11 cellular contexts compared by ENCODE assay signal in genomic region chr10:30510932-30511700, GRCh38.
DNase-seq lines count a peak whose midpoint lies in the region; ATAC-seq, FAIRE-seq and TF ChIP-seq lines count a peak whose summit lies in the region.
"Had no signal": no experiment of that assay in that cellular context is flagged by ENCODE, and none has a peak within 500 bp of the region (broad histone marks: within the 10 kb centered on the region; RNA-seq: fewer than 3 reads in every experiment).

No MANE protein-coding gene starts in this region.

- H3K4me2 ChIP-seq in GM23248 (ENCODE audit: unreplicated experiment) = peak overlapping the region; percentile 48

- H3K27me3 ChIP-seq in GM23248 (replicated peaks; ENCODE audit: insufficient read depth) = no peaks in the 10 kb centered on the region

- H3K27ac ChIP-seq in GM23248 = peak overlapping the region; percentile 29

- H2AFZ ChIP-seq in GM23248 = no peak overlapping the region

- H3K4me1 Mint-ChIP-seq in natural killer cell treated with Interleukin-12 subunit alpha and Interleukin-12 subunit beta and Interleukin-15 and Interleukin-18, amount 100 ng/mL, for 72 hours (ENCODE audit: low read depth in 2 of 2) = peaks cover 47 to 59% of the 10 kb centered on the region in 2 donors

- FAIRE-seq in H54 (lab: Jason Lieb, UNC) = no peak
- FAIRE-seq: endothelial cell of umbilical vein had no signal

- in situ Hi-C loops in GM23248 (cut with MboI) = no loop called here

- ATAC-seq in GM18858 (IDR thresholded peaks at IDR 0.05; ENCODE audit: unreplicated experiment) (peak; percentile 35), HG03565 (IDR thresholded peaks at IDR 0.05; ENCODE audit: unreplicated experiment) (peak; percentile 30)
- ATAC-seq in natural killer cell treated with Interleukin-12 subunit alpha and Interleukin-12 subunit beta and Interleukin-15 and Interleukin-18, amount 100 ng/mL, for 72 hours = peak; percentile 39 to 63

- H3K36me3 Mint-ChIP-seq in natural killer cell treated with Interleukin-12 subunit alpha and Interleukin-12 subunit beta and Interleukin-15 and Interleukin-18, amount 100 ng/mL, for 72 hours = no peaks in the 10 kb centered on the region

- peaks cover 13% of the 10 kb centered on the region for H3F3A ChIP-seq in GM23248 (ENCODE audit: insufficient read depth)

- no peaks in the 10 kb centered on the region for H3K9me3 ChIP-seq in GM23248 (ENCODE audit: low read depth)

- H3K4me3 ChIP-seq in GM23248 = no peak overlapping the region

- H3K36me3 ChIP-seq in GM23248 (ENCODE audit: low read depth) = no peaks in the 10 kb centered on the region

- DNase-seq in GM23248 = no peak
- no peak for DNase-seq in natural killer cell treated with Interleukin-12 subunit alpha and Interleukin-12 subunit beta and Interleukin-15 and Interleukin-18, amount 100 ng/mL, for 72 hours (ENCODE audit: low spot score)
- DNase-seq in germinal center (ENCODE audit: low spot score) = no peak
- no peak for DNase-seq in NCI-H2107 treated with DMSO at 0.1 percent for 48 hours (lab: John Stamatoyannopoulos, UW; ENCODE audit: unreplicated experiment)
- DNase-seq in RKO (ENCODE audit: low spot score) = no peak
- DNase-seq in H54 (ENCODE audit: insufficient read length, low spot score) = no peak
- DNase-seq: activated CD8-positive, alpha-beta memory T cell treated with anti-CD3 and anti-CD28 coated beads for 24 hours; NCI-H748 treated with DMSO at 0.1 percent for 48 hours had no signal

- no peaks in the 10 kb centered on the region for H3K9me3 Mint-ChIP-seq in natural killer cell treated with Interleukin-12 subunit alpha and Interleukin-12 subunit beta and Interleukin-15 and Interleukin-18, amount 100 ng/mL, for 72 hours

- peak overlapping the region; percentile 69 for H3K4me3 Mint-ChIP-seq in natural killer cell treated with Interleukin-12 subunit alpha and Interleukin-12 subunit beta and Interleukin-15 and Interleukin-18, amount 100 ng/mL, for 72 hours

- 25 to 35% methylated on average over 4 of the region's 4 CpGs for WGBS in GM23248 (ENCODE audit: low coverage in 1 of 2, low lambda C conversion rate in 2 of 2, missing lambda C conversion rate in 2 of 2), 2 experiments

- peaks cover 11% of the 10 kb centered on the region for H3K4me1 ChIP-seq in GM23248 (ENCODE audit: insufficient read depth)

- no peaks in the 10 kb centered on the region for H3K27me3 Mint-ChIP-seq in natural killer cell treated with Interleukin-12 subunit alpha and Interleukin-12 subunit beta and Interleukin-15 and Interleukin-18, amount 100 ng/mL, for 72 hours

- H3K9ac ChIP-seq in GM23248 = no peak overlapping the region

- H4K20me1 ChIP-seq in GM23248 (ENCODE audit: insufficient read depth) = no peaks in the 10 kb centered on the region

- H3K79me2 ChIP-seq in GM23248 (ENCODE audit: insufficient read depth) = no peaks in the 10 kb centered on the region

- peak overlapping the region; percentile 87 to 92 for H3K27ac Mint-ChIP-seq in natural killer cell treated with Interleukin-12 subunit alpha and Interleukin-12 subunit beta and Interleukin-15 and Interleukin-18, amount 100 ng/mL, for 72 hours

- H3K9me2 ChIP-seq in GM23248 (ENCODE audit: insufficient read depth) = no peaks in the 10 kb centered on the region

- TF ChIP-seq POLR2A in H54 (IDR thresholded peaks at IDR 0.05; ENCODE audit: low read depth, low read length) = no peak
